Comparison of ENCODE assay signal across 24 cellular contexts in genomic region chr17:36747861-36748260, GRCh38.
"Had no signal": no experiment of that assay in that cellular context is flagged by ENCODE, and none has a peak within 500 bp of the region (broad histone marks: within the 10 kb centered on the region; RNA-seq: fewer than 3 reads in every experiment).

No MANE protein-coding gene starts in this region.

- H3K4me1 ChIP-seq: colonic mucosa, esophagus muscularis mucosa, esophagus squamous epithelium, foreskin keratinocyte, gastrocnemius medialis, gastroesophageal sphincter, heart left ventricle, heart right ventricle had no signal

- H3K27ac ChIP-seq: colonic mucosa, coronary artery, dorsolateral prefrontal cortex, epithelial cell of prostate, esophagus muscularis mucosa, esophagus squamous epithelium, foreskin keratinocyte, gastrocnemius medialis, gastroesophageal sphincter, heart left ventricle, heart right ventricle had no signal

- H3K27me3 ChIP-seq: colonic mucosa had no signal

- H3K9me3 Mint-ChIP-seq: dendritic cell treated with granulocyte-macrophage colony-stimulating factor and Interleukin-4, amounts not matched to agents 40 ng/mL and 50 ng/mL, for 4 days; effector memory CD8-positive, alpha-beta T cell had no signal

- DNase-seq: colonic mucosa; cortex of kidney; dermis blood vessel endothelial cell; dorsolateral prefrontal cortex; effector CD4-positive, alpha-beta T cell; effector CD8-positive, alpha-beta T cell; effector memory CD4-positive, alpha-beta T cell; effector memory CD8-positive, alpha-beta T cell; endodermal cell; erythroblast; esophagus squamous epithelium; foreskin fibroblast; foreskin keratinocyte; foreskin melanocyte; gastrocnemius medialis; glutamatergic neuron; head of caudate nucleus; heart left ventricle; heart right ventricle had no signal

- H3K27ac Mint-ChIP-seq: dendritic cell treated with granulocyte-macrophage colony-stimulating factor and Interleukin-4, amounts not matched to agents 40 ng/mL and 50 ng/mL, for 4 days; effector memory CD8-positive, alpha-beta T cell; endodermal cell had no signal

- H3K4me3 Mint-ChIP-seq: dendritic cell treated with granulocyte-macrophage colony-stimulating factor and Interleukin-4, amounts not matched to agents 40 ng/mL and 50 ng/mL, for 4 days; effector memory CD8-positive, alpha-beta T cell; endodermal cell had no signal

- H3K36me3 ChIP-seq: colonic mucosa, esophagus muscularis mucosa, esophagus squamous epithelium, gastrocnemius medialis, gastroesophageal sphincter, heart left ventricle, heart right ventricle had no signal

- H3K4me3 ChIP-seq: colonic mucosa, coronary artery, dorsolateral prefrontal cortex, esophagus muscularis mucosa, esophagus squamous epithelium, gastrocnemius medialis, gastroesophageal sphincter, heart left ventricle, heart right ventricle had no signal

- H3K9me3 ChIP-seq: colonic mucosa, esophagus muscularis mucosa, esophagus squamous epithelium, gastrocnemius medialis, gastroesophageal sphincter had no signal
